In genomic region chr3:152916753-152917279, GRCh38 we compare ENCODE assay signal across 36 cellular contexts.
"Had no signal": no experiment of that assay in that cellular context is flagged by ENCODE, and none has a peak within 500 bp of the region (broad histone marks: within the 10 kb centered on the region; RNA-seq: fewer than 3 reads in every experiment).

No MANE protein-coding gene starts in this region.

- H3K36me3 ChIP-seq: adrenal gland, esophagus squamous epithelium, gastroesophageal sphincter, heart right ventricle, WERI-Rb-1 had no signal

- H3K9me3 Mint-ChIP-seq: activated CD4-positive, alpha-beta memory T cell treated with anti-CD3 and anti-CD28 coated beads for 36 hours; activated CD4-positive, alpha-beta T cell treated with anti-CD3 and anti-CD28 coated beads, Interleukin-2, amount 10 ng/mL, durations not matched to agents 24 days and 14 days; activated naive CD8-positive, alpha-beta T cell treated with anti-CD3 and anti-CD28 coated beads for 36 hours; activated naive CD8-positive, alpha-beta T cell treated with anti-CD3 and anti-CD28 coated beads, Interleukin-2, amount 50 U/mL, for 24 hours; activated T-helper 17 cell treated with anti-CD3 and anti-CD28 coated beads, Interleukin-2, amount 50 U/mL, for 72 hours; T-helper 2 cell treated with Interferon-gamma antibody and Interleukin-4, amounts not matched to agents 5 μg/mL and 100 μg/mL, for 36 hours had no signal

- DNase-seq: activated CD4-positive, alpha-beta memory T cell treated with anti-CD3 and anti-CD28 coated beads for 36 hours; activated CD4-positive, alpha-beta T cell treated with anti-CD3 and anti-CD28 coated beads for 36 hours; activated CD4-positive, alpha-beta T cell treated with anti-CD3 and anti-CD28 coated beads, Interleukin-2, amount 10 ng/mL, durations not matched to agents 24 days and 14 days; activated CD4-positive, CD25-positive, alpha-beta regulatory T cell; activated CD4-positive, CD25-positive, alpha-beta regulatory T cell treated with anti-CD3 and anti-CD28 coated beads, Interleukin-2, amount 50 U/mL, for 72 hours; activated CD8-positive, alpha-beta memory T cell treated with anti-CD3 and anti-CD28 coated beads, Interleukin-2, amount 10 ng/mL, durations not matched to agents 7 days and 5 days; activated CD8-positive, alpha-beta memory T cell treated with anti-CD3 and anti-CD28 coated beads, Interleukin-2, amount 50 U/mL, for 4 hours; activated CD8-positive, alpha-beta T cell treated with anti-CD3 and anti-CD28 coated beads, Interleukin-2, amount 10 ng/mL, durations not matched to agents 7 days and 5 days; activated effector memory CD4-positive, alpha-beta T cell treated with Interleukin-2 at 50 U/mL for 16 hours; activated gamma-delta T cell treated with Interleukin-2 at 50 U/mL for 16 hours; activated naive CD4-positive, alpha-beta T cell treated with anti-CD3 and anti-CD28 coated beads, Interleukin-2, amount 50 U/mL, for 16 hours; activated naive CD4-positive, alpha-beta T cell treated with Interleukin-2 at 50 U/mL for 16 hours; activated naive CD8-positive, alpha-beta T cell treated with anti-CD3 and anti-CD28 coated beads for 36 hours; activated naive CD8-positive, alpha-beta T cell treated with anti-CD3 and anti-CD28 coated beads, Interleukin-2, amount 50 U/mL, for 24 hours; activated T-cell treated with anti-CD3 and anti-CD28 coated beads, Interleukin-2, amount 50 U/mL, for 1 hour; adrenal gland; amygdala; aorta; body of pancreas; caudate nucleus; cortex of kidney; effector CD8-positive, alpha-beta T cell; esophagus squamous epithelium; foreskin melanocyte; heart right ventricle; T-helper 1 cell; T-helper 17 cell; T1000; WERI-Rb-1 had no signal

- H3K27ac Mint-ChIP-seq: activated CD4-positive, alpha-beta memory T cell treated with anti-CD3 and anti-CD28 coated beads for 36 hours; activated CD4-positive, alpha-beta T cell treated with anti-CD3 and anti-CD28 coated beads for 36 hours; activated CD4-positive, alpha-beta T cell treated with anti-CD3 and anti-CD28 coated beads, Interleukin-2, amount 10 ng/mL, durations not matched to agents 24 days and 14 days; activated CD8-positive, alpha-beta memory T cell treated with anti-CD3 and anti-CD28 coated beads, Interleukin-2, amount 10 ng/mL, durations not matched to agents 7 days and 5 days; activated CD8-positive, alpha-beta T cell treated with anti-CD3 and anti-CD28 coated beads, Interleukin-2, amount 10 ng/mL, durations not matched to agents 7 days and 5 days; activated naive CD8-positive, alpha-beta T cell treated with anti-CD3 and anti-CD28 coated beads for 36 hours; activated naive CD8-positive, alpha-beta T cell treated with anti-CD3 and anti-CD28 coated beads, Interleukin-2, amount 50 U/mL, for 24 hours; activated T-helper 17 cell treated with anti-CD3 and anti-CD28 coated beads, Interleukin-2, amount 50 U/mL, for 72 hours; T-helper 17 cell; T-helper 2 cell treated with Interferon-gamma antibody and Interleukin-4, amounts not matched to agents 5 μg/mL and 100 μg/mL, for 36 hours had no signal

- H3K9me3 ChIP-seq: adrenal gland, body of pancreas, esophagus squamous epithelium, gastroesophageal sphincter, heart right ventricle had no signal

- H3K27me3 Mint-ChIP-seq: activated CD4-positive, alpha-beta memory T cell treated with anti-CD3 and anti-CD28 coated beads for 36 hours; activated CD4-positive, alpha-beta T cell treated with anti-CD3 and anti-CD28 coated beads, Interleukin-2, amount 10 ng/mL, durations not matched to agents 24 days and 14 days; activated naive CD8-positive, alpha-beta T cell treated with anti-CD3 and anti-CD28 coated beads, Interleukin-2, amount 50 U/mL, for 24 hours; T-helper 17 cell had no signal

- H3K27ac ChIP-seq: adrenal gland, body of pancreas, epithelial cell of prostate, esophagus squamous epithelium, gastroesophageal sphincter, heart right ventricle, WERI-Rb-1 had no signal

- H3K4me3 ChIP-seq: adrenal gland, body of pancreas, esophagus squamous epithelium, gastroesophageal sphincter, heart right ventricle had no signal

- FAIRE-seq: colon, endometrium, endothelial cell of umbilical vein had no signal

- ATAC-seq: activated CD4-positive, alpha-beta T cell treated with anti-CD3 and anti-CD28 coated beads for 36 hours; activated CD8-positive, alpha-beta memory T cell treated with anti-CD3 and anti-CD28 coated beads, Interleukin-2, amount 10 ng/mL, durations not matched to agents 7 days and 5 days; activated CD8-positive, alpha-beta T cell treated with anti-CD3 and anti-CD28 coated beads, Interleukin-2, amount 10 ng/mL, durations not matched to agents 7 days and 5 days; activated naive CD8-positive, alpha-beta T cell treated with anti-CD3 and anti-CD28 coated beads, Interleukin-2, amount 50 U/mL, for 24 hours; activated T-helper 17 cell treated with anti-CD3 and anti-CD28 coated beads, Interleukin-2, amount 50 U/mL, for 72 hours; body of pancreas; gastroesophageal sphincter; heart right ventricle; T-helper 17 cell had no signal

- H3K4me1 Mint-ChIP-seq: activated CD4-positive, alpha-beta T cell treated with anti-CD3 and anti-CD28 coated beads for 36 hours; activated CD4-positive, alpha-beta T cell treated with anti-CD3 and anti-CD28 coated beads, Interleukin-2, amount 10 ng/mL, durations not matched to agents 24 days and 14 days; activated CD8-positive, alpha-beta memory T cell treated with anti-CD3 and anti-CD28 coated beads, Interleukin-2, amount 10 ng/mL, durations not matched to agents 7 days and 5 days; activated naive CD8-positive, alpha-beta T cell treated with anti-CD3 and anti-CD28 coated beads for 36 hours; activated naive CD8-positive, alpha-beta T cell treated with anti-CD3 and anti-CD28 coated beads, Interleukin-2, amount 50 U/mL, for 24 hours; activated T-helper 17 cell treated with anti-CD3 and anti-CD28 coated beads, Interleukin-2, amount 50 U/mL, for 72 hours; T-helper 17 cell had no signal

- H3K4me3 Mint-ChIP-seq: activated CD4-positive, alpha-beta memory T cell treated with anti-CD3 and anti-CD28 coated beads for 36 hours; activated CD4-positive, alpha-beta T cell treated with anti-CD3 and anti-CD28 coated beads for 36 hours; activated CD4-positive, alpha-beta T cell treated with anti-CD3 and anti-CD28 coated beads, Interleukin-2, amount 10 ng/mL, durations not matched to agents 24 days and 14 days; activated CD8-positive, alpha-beta memory T cell treated with anti-CD3 and anti-CD28 coated beads, Interleukin-2, amount 10 ng/mL, durations not matched to agents 7 days and 5 days; activated CD8-positive, alpha-beta T cell treated with anti-CD3 and anti-CD28 coated beads, Interleukin-2, amount 10 ng/mL, durations not matched to agents 7 days and 5 days; activated naive CD8-positive, alpha-beta T cell treated with anti-CD3 and anti-CD28 coated beads for 36 hours; activated naive CD8-positive, alpha-beta T cell treated with anti-CD3 and anti-CD28 coated beads, Interleukin-2, amount 50 U/mL, for 24 hours; activated T-helper 17 cell treated with anti-CD3 and anti-CD28 coated beads, Interleukin-2, amount 50 U/mL, for 72 hours; T-helper 17 cell; T-helper 2 cell treated with Interferon-gamma antibody and Interleukin-4, amounts not matched to agents 5 μg/mL and 100 μg/mL, for 36 hours had no signal

- H3K4me1 ChIP-seq: adrenal gland, body of pancreas, gastroesophageal sphincter, heart right ventricle had no signal

- H3K36me3 Mint-ChIP-seq: activated CD4-positive, alpha-beta memory T cell treated with anti-CD3 and anti-CD28 coated beads for 36 hours; activated CD8-positive, alpha-beta memory T cell treated with anti-CD3 and anti-CD28 coated beads, Interleukin-2, amount 10 ng/mL, durations not matched to agents 7 days and 5 days; activated naive CD8-positive, alpha-beta T cell treated with anti-CD3 and anti-CD28 coated beads for 36 hours had no signal
